In the genomic region with DNA sequence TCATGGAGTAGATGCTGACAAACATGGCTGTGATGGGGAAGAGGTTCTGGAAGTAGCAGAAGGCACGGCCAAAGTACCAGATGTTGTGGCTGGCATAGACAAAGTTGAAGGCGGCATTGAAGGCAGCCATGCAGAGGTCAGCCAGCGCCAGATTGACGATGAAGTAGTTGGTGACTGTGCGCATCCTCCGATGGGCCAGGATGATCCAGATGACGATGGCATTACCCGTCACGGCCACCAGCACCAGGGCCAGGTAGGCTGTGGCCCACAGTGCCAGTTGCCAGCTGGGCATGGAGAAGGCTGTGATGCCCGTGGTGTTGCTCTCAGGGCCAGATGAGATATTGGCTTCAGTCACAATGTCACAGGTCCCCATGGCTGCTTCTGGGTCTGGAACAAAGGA, we compare ENCODE assay signal across 23 cellular contexts. TPM values are rescaled to one million over a fixed set of nuclear protein-coding genes. Genes with fewer than 3 reads are reported as not detected.
"Had no signal": no experiment of that assay in that cellular context is flagged by ENCODE, and none has a peak within 500 bp of the region (broad histone marks: within the 10 kb centered on the region; RNA-seq: fewer than 3 reads in every experiment).

No MANE protein-coding gene starts in this region.

- ATAC-seq: activated T-cell treated with anti-CD3 and anti-CD28 coated beads, Interleukin-2, amount 50 U/mL, for 72 hours; natural killer cell treated with Interleukin-12 subunit alpha and Interleukin-12 subunit beta and Interleukin-15 and Interleukin-18, amount 100 ng/mL, for 72 hours; stimulated activated naive CD8-positive, alpha-beta T cell treated with anti-CD3 and anti-CD28 coated beads, Interleukin-15, Interleukin-2, amounts not matched to agents 100 U/mL and 50 U/mL, for 24 hours had no signal

- H3K36me3 ChIP-seq: heart left ventricle, neutrophil, pancreas, prostate gland, thyroid gland had no signal

- H3K27me3 Mint-ChIP-seq: activated naive CD8-positive, alpha-beta T cell; natural killer cell treated with Interleukin-12 subunit alpha and Interleukin-12 subunit beta and Interleukin-15 and Interleukin-18, amount 100 ng/mL, for 72 hours had no signal

- H3K4me3 ChIP-seq: heart left ventricle, pancreas, prostate gland, thyroid gland had no signal

- H3K9me3 Mint-ChIP-seq: activated T-cell treated with anti-CD3 and anti-CD28 coated beads, Interleukin-2, amount 50 U/mL, for 72 hours; natural killer cell treated with Interleukin-12 subunit alpha and Interleukin-12 subunit beta and Interleukin-15 and Interleukin-18, amount 100 ng/mL, for 72 hours; T-helper 2 cell treated with Interferon-gamma antibody and Interleukin-4, amounts not matched to agents 5 μg/mL and 100 μg/mL, for 36 hours had no signal

- H3K27me3 ChIP-seq: heart left ventricle, pancreas, thyroid gland had no signal

- H3K27ac ChIP-seq: epithelial cell of prostate, neutrophil, pancreas, thyroid gland had no signal

- H3K36me3 Mint-ChIP-seq: activated naive CD8-positive, alpha-beta T cell; natural killer cell treated with Interleukin-12 subunit alpha and Interleukin-12 subunit beta and Interleukin-15 and Interleukin-18, amount 100 ng/mL, for 72 hours had no signal

- H3K4me3 Mint-ChIP-seq: activated naive CD8-positive, alpha-beta T cell; activated T-cell treated with anti-CD3 and anti-CD28 coated beads, Interleukin-2, amount 50 U/mL, for 72 hours; natural killer cell treated with Interleukin-12 subunit alpha and Interleukin-12 subunit beta and Interleukin-15 and Interleukin-18, amount 100 ng/mL, for 72 hours; T-helper 2 cell treated with Interferon-gamma antibody and Interleukin-4, amounts not matched to agents 5 μg/mL and 100 μg/mL, for 36 hours had no signal

- H3K27ac Mint-ChIP-seq: activated naive CD8-positive, alpha-beta T cell; activated T-cell treated with anti-CD3 and anti-CD28 coated beads, Interleukin-2, amount 50 U/mL, for 72 hours; natural killer cell treated with Interleukin-12 subunit alpha and Interleukin-12 subunit beta and Interleukin-15 and Interleukin-18, amount 100 ng/mL, for 72 hours; T-helper 2 cell treated with Interferon-gamma antibody and Interleukin-4, amounts not matched to agents 5 μg/mL and 100 μg/mL, for 36 hours had no signal

- FAIRE-seq: colon, endometrium, pancreas had no signal

- H3K9me3 ChIP-seq: heart left ventricle, neutrophil, pancreas, prostate gland, thyroid gland had no signal

- DNase-seq: activated CD4-positive, alpha-beta T cell treated with anti-CD3 and anti-CD28 coated beads for 4 hours; activated CD4-positive, alpha-beta T cell treated with anti-CD3 and anti-CD28 coated beads, Interleukin-2, amount 50 U/mL, for 4 hours; activated naive CD4-positive, alpha-beta T cell; activated T-cell treated with anti-CD3 and anti-CD28 coated beads for 4 hours; activated T-cell treated with anti-CD3 and anti-CD28 coated beads, Interleukin-2, amount 50 U/mL, for 72 hours; anterior cingulate cortex; effector CD8-positive, alpha-beta T cell; midbrain; pancreas; stimulated activated naive CD8-positive, alpha-beta T cell treated with anti-CD3 and anti-CD28 coated beads, Interleukin-15, Interleukin-2, amounts not matched to agents 100 U/mL and 50 U/mL, for 24 hours; T-helper 1 cell; thyroid gland had no signal

- H3K4me1 ChIP-seq: pancreas, prostate gland had no signal

RNA-seq across cellular contexts. Expression of a gene that starts 0.8 kb away (rescaled TPM):
- total RNA-seq: activated T-cell treated with anti-CD3 and anti-CD28 coated beads, Interleukin-2, amount 50 U/mL, for 72 hours; fibroblast of villous mesenchyme; kidney epithelial cell; natural killer cell treated with Interleukin-12 subunit alpha and Interleukin-12 subunit beta and Interleukin-15 and Interleukin-18, amount 100 ng/mL, for 72 hours; thyroid gland had no signal
